ENCODE assay signal across 9 cellular contexts in genomic region chr16:634996-635395, GRCh38. TPM values are rescaled to one million over a fixed set of nuclear protein-coding genes. Genes with fewer than 3 reads are reported as not detected.
DNase-seq lines count a peak whose midpoint lies in the region; TF ChIP-seq lines count a peak whose summit lies in the region.
"Had no signal": no experiment of that assay in that cellular context is flagged by ENCODE, and none has a peak within 500 bp of the region (broad histone marks: within the 10 kb centered on the region; RNA-seq: fewer than 3 reads in every experiment).

No MANE protein-coding gene starts in this region.

- H3K4me2 ChIP-seq in mammary epithelial cell (ENCODE audit: insufficient read depth, low read depth, low read length) (peak overlapping the region; percentile 96), neural cell (ENCODE audit: low read length) (no peak overlapping the region)

- peaks cover 0 to 7% (median 0%) of the 10 kb centered on the region in 8 donors for H3K9me3 Mint-ChIP-seq in CD4-positive, alpha-beta memory T cell

- CTCF ChIA-PET in CD4-positive, alpha-beta memory T cell (lab: Charles Lee; ENCODE audit: partially characterized antibody), result no interaction called here
- CTCF ChIA-PET in mammary epithelial cell (lab: Charles Lee; ENCODE audit: low non-redundant PET), result no interaction called here

- H3K4me3 ChIP-seq in CD4-positive, alpha-beta memory T cell (ENCODE audit: low read length in 2 of 2), result peak overlapping the region in 1 of 2 donors; percentile 86
- H3K4me3 ChIP-seq in mammary epithelial cell (replicated peaks in 1 of 3; ENCODE audit: insufficient read depth in 1 of 3, low read depth in 2 of 3, low read length in 3 of 3), result peak overlapping the region in 2 of 3 experiments; percentile 85 to 94
- peak overlapping the region; percentile 94 for H3K4me3 ChIP-seq in neural cell (ENCODE audit: low read length)

- H3K4me3 Mint-ChIP-seq in CD4-positive, alpha-beta memory T cell, result peak overlapping the region in 7 of 8 donors; percentile 28 to 71 (median 46)

- peaks cover 0 to 3% of the 10 kb centered on the region in 2 donors for H3K27me3 Mint-ChIP-seq in CD4-positive, alpha-beta memory T cell

- H3K9ac ChIP-seq in mammary epithelial cell (ENCODE audit: insufficient read depth, low read length), result no peak overlapping the region
- H3K9ac ChIP-seq in neural cell (ENCODE audit: low read length), result no peak overlapping the region

- H3K36me3 ChIP-seq in CD4-positive, alpha-beta memory T cell (ENCODE audit: insufficient read depth, low read length), result no peaks in the 10 kb centered on the region
- H3K36me3 ChIP-seq in KOPT-K1 (ENCODE audit: insufficient read depth, low read length) (peaks cover 16% of the 10 kb centered on the region; the same call in 1 of the 2 replicates), mammary epithelial cell (ENCODE audit: insufficient read depth, low read length) (no peaks in the 10 kb centered on the region), neural cell (ENCODE audit: insufficient read depth, low read length) (no peaks in the 10 kb centered on the region)

- H3K9me3 ChIP-seq in CD4-positive, alpha-beta memory T cell (ENCODE audit: control insufficient read depth in 1 of 2, low read length in 2 of 2), result no peaks in the 10 kb centered on the region
- H3K9me3 ChIP-seq in KOPT-K1 (ENCODE audit: insufficient read depth, low read length, poor library complexity, severe bottlenecking) (no peaks in the 10 kb centered on the region), mammary epithelial cell (replicated peaks; ENCODE audit: insufficient read depth, low read length) (no peaks in the 10 kb centered on the region), neural cell (ENCODE audit: low read length) (no peaks in the 10 kb centered on the region)

- H3K4me1 ChIP-seq in CD4-positive, alpha-beta memory T cell (ENCODE audit: insufficient read depth, low read length), result peaks cover 22% of the 10 kb centered on the region
- H3K4me1 ChIP-seq in mammary epithelial cell (ENCODE audit: insufficient read depth, low read length), result peaks cover 19% of the 10 kb centered on the region

- peak overlapping the region; percentile 76 for H3K27ac ChIP-seq in CD4-positive, alpha-beta memory T cell (ENCODE audit: low read depth, low read length)
- H3K27ac ChIP-seq in KOPT-K1 (ENCODE audit: low read depth, low read length, poor library complexity, severe bottlenecking) (peak overlapping the region; percentile 79), mammary epithelial cell (ENCODE audit: insufficient read depth, low read depth, low read length) (no peak overlapping the region), neural cell (ENCODE audit: low read length) (no peak overlapping the region)

- in situ Hi-C loops in mammary epithelial cell (cut with MboI; ENCODE audit: low sequenced_read_pairs in 2 of 2), result no loop called here

- H4K20me1 ChIP-seq in mammary epithelial cell (ENCODE audit: insufficient read depth, low read length), result peaks cover 4% of the 10 kb centered on the region
- H4K20me1 ChIP-seq in neural cell (ENCODE audit: insufficient read depth), result no peaks in the 10 kb centered on the region

- H3K27ac Mint-ChIP-seq in CD4-positive, alpha-beta memory T cell, result peak overlapping the region in 2 of 7 donors; percentile 59 to 79

- no peaks in the 10 kb centered on the region for H3F3A ChIP-seq in neural cell (ENCODE audit: insufficient read depth, low read length, poor library complexity, severe bottlenecking)

- no peak for DNase-seq in CD4-positive, alpha-beta memory T cell
- DNase-seq in mammary epithelial cell, result no peak
- DNase-seq in NCI-H1092 (lab: John Stamatoyannopoulos, UW), result no peak
- DNase-seq in activated CD4-positive, CD25-positive, alpha-beta regulatory T cell (lab: John Stamatoyannopoulos, UW), result no peak
- DNase-seq in NCI-H345 treated with DMSO at 0.1 percent for 48 hours (lab: John Stamatoyannopoulos, UW; ENCODE audit: unreplicated experiment), result no peak
- no peak for DNase-seq in DMS53 (lab: John Stamatoyannopoulos, UW)
- DNase-seq: NCI-H2029 had no signal

- TF ChIP-seq EP300 in neural cell (conservative IDR thresholded peaks at IDR 0.05; ENCODE audit: poor library complexity, severe bottlenecking), result no peak

- TF ChIP-seq CTCF in mammary epithelial cell (conservative IDR thresholded peaks at IDR 0.05 in 1 of 2, IDR thresholded peaks at IDR 0.05 in 1 of 2; ENCODE audit: extremely low read depth in 1 of 2, insufficient read depth in 1 of 2, low read depth in 1 of 2, low read length in 2 of 2) (no peak), neural cell (IDR thresholded peaks at IDR 0.05; ENCODE audit: poor library complexity, severe bottlenecking) (no peak)

- H3K9me2 ChIP-seq in neural cell (ENCODE audit: insufficient read depth, low read length), result no peaks in the 10 kb centered on the region

- H3K79me2 ChIP-seq in mammary epithelial cell (ENCODE audit: insufficient read depth, low read length) (peaks cover 12% of the 10 kb centered on the region), neural cell (replicated peaks; ENCODE audit: insufficient read depth, low read length) (no peaks in the 10 kb centered on the region)

- no TSS peak for BruUV-seq in mammary epithelial cell (replicated peaks; lab: Mats Ljungman, UMichigan)

- dilution Hi-C loops in mammary epithelial cell (cut with HindIII; ENCODE audit: low sequenced_read_pairs), result no loop called here

- H2AFZ ChIP-seq in mammary epithelial cell (ENCODE audit: low read depth, low read length) (no peak overlapping the region), neural cell (ENCODE audit: low read depth, low read length) (no peak overlapping the region)

- H3K27me3 ChIP-seq in CD4-positive, alpha-beta memory T cell (ENCODE audit: insufficient read depth, low read length), result no peaks in the 10 kb centered on the region
- no peaks in the 10 kb centered on the region for H3K27me3 ChIP-seq in mammary epithelial cell (ENCODE audit: insufficient read depth, low read length)
- no peaks in the 10 kb centered on the region for H3K27me3 ChIP-seq in neural cell (ENCODE audit: insufficient read depth, low read depth, low read length)

- H3K36me3 Mint-ChIP-seq in CD4-positive, alpha-beta memory T cell, result peaks cover 0 to 7% of the 10 kb centered on the region in 2 donors

- 80% methylated on average over 2 of the region's 7 CpGs for WGBS in mammary epithelial cell (ENCODE audit: low coverage, missing lambda C conversion rate)

- TF ChIP-seq RAD21 in neural cell (conservative IDR thresholded peaks at IDR 0.05), result no peak

- POLR2A ChIA-PET in CD4-positive, alpha-beta memory T cell (lab: Charles Lee; ENCODE audit: partially characterized antibody), result no interaction called here

- peaks cover 0 to 10% (median 5%) of the 10 kb centered on the region in 4 donors for H3K4me1 Mint-ChIP-seq in CD4-positive, alpha-beta memory T cell

- intact Hi-C loops in CD4-positive, alpha-beta memory T cell (cut with micrococcal nuclease), result loop anchor here (5.0 kb wide), 1 partner anchor 1337 kb away; the partner anchor contains the start of gene TBL3
- intact Hi-C loops in mammary epithelial cell (cut with micrococcal nuclease), result no loop called here

RNA-seq across cellular contexts. Expression of gene METTL26, which starts 1.1 kb away (rescaled TPM):
- 10 to 100 TPM; 68.4 to 74.1 TPM for total RNA-seq in CD4-positive, alpha-beta memory T cell
- 100 to 1,000 TPM in 1 of 2 donors, 10 to 100 TPM in 1; 90.1 to 106 TPM for polyA plus RNA-seq in CD4-positive, alpha-beta memory T cell
- 10 to 100 TPM; 43.3 to 95.7 TPM for total RNA-seq in mammary epithelial cell
- 76.6 TPM for polyA plus RNA-seq in mammary epithelial cell
- 25.5 TPM for polyA minus RNA-seq in mammary epithelial cell
- 127 and 128 TPM in 2 replicates for polyA plus RNA-seq in neural cell
- 35.1 and 44.2 TPM in 2 replicates for polyA minus RNA-seq in neural cell

RNA-seq across cellular contexts. Expression of gene WFIKKN1, which starts 4.2 kb away (rescaled TPM):
- total RNA-seq in CD4-positive, alpha-beta memory T cell, result under 1 TPM; 0.67 to 0.86 TPM
- polyA plus RNA-seq in CD4-positive, alpha-beta memory T cell, result under 1 TPM in 1 of 2 donors, not detected in 1; 0.09 TPM
- total RNA-seq in mammary epithelial cell, result under 1 TPM; 0.17 to 0.28 TPM
- polyA plus RNA-seq in mammary epithelial cell (not detected), neural cell (0.43 and 1.1 TPM in 2 replicates)
- polyA minus RNA-seq in mammary epithelial cell (not detected), neural cell (0.81 and 1.2 TPM in 2 replicates)

RNA-seq across cellular contexts. Expression of gene MCRIP2, which starts 6.6 kb away (rescaled TPM):
- total RNA-seq in CD4-positive, alpha-beta memory T cell, result 10 to 100 TPM; 28.3 to 30.5 TPM
- 10 to 100 TPM; 34.6 to 45.5 TPM for polyA plus RNA-seq in CD4-positive, alpha-beta memory T cell
- total RNA-seq in mammary epithelial cell, result 10 to 100 TPM; 12.3 to 20.6 TPM
- polyA plus RNA-seq in mammary epithelial cell (10.7 TPM), neural cell (29.1 and 54.1 TPM in 2 replicates)
- polyA minus RNA-seq in mammary epithelial cell (not detected), neural cell (8.1 and 11.0 TPM in 2 replicates)

RNA-seq across cellular contexts. Expression of gene WDR90, which starts 14.2 kb away (rescaled TPM):
- 10 to 100 TPM; 18.0 to 19.7 TPM for total RNA-seq in CD4-positive, alpha-beta memory T cell
- 1 to 10 TPM in 1 of 2 donors, under 1 TPM in 1; 0.96 to 1.7 TPM for polyA plus RNA-seq in CD4-positive, alpha-beta memory T cell
- total RNA-seq in mammary epithelial cell, result 10 to 100 TPM in 1 of 2 donors, 1 to 10 TPM in 1; 7.5 to 41.7 TPM
- polyA plus RNA-seq in mammary epithelial cell, result 14.6 TPM
- polyA minus RNA-seq in mammary epithelial cell, result 5.0 TPM
- 30.0 and 32.1 TPM in 2 replicates for polyA plus RNA-seq in neural cell
- 11.0 and 12.6 TPM in 2 replicates for polyA minus RNA-seq in neural cell

RNA-seq across cellular contexts. Expression of gene RHOT2, which starts 32.9 kb away (rescaled TPM):
- total RNA-seq in CD4-positive, alpha-beta memory T cell, result 100 to 1,000 TPM; 254 to 263 TPM
- 10 to 100 TPM; 46.6 to 54.3 TPM for polyA plus RNA-seq in CD4-positive, alpha-beta memory T cell
- 100 to 1,000 TPM in 1 of 2 donors, 10 to 100 TPM in 1; 48.8 to 154 TPM for total RNA-seq in mammary epithelial cell
- 87.3 TPM for polyA plus RNA-seq in mammary epithelial cell
- 29.5 TPM for polyA minus RNA-seq in mammary epithelial cell
- polyA plus RNA-seq in neural cell, result 132 and 192 TPM in 2 replicates
- polyA minus RNA-seq in neural cell, result 42.5 and 55.3 TPM in 2 replicates

Comparison
In these comparisons a context has a peak if more than half of its experiments do, and no peak if none do; other contexts are left out.
1. H3K27ac ChIP-seq: peak in CD4-positive, alpha-beta memory T cell (single experiment) and KOPT-K1 (single experiment); none in mammary epithelial cell (single experiment) and neural cell (single experiment).